Comparison of ENCODE assay signal across 1 cellular context in genomic region chr1:20151906-20152598, GRCh38.
TF ChIP-seq lines count a peak whose summit lies in the region.

No MANE protein-coding gene starts in this region.

TF ChIP-seq in HepG2, 621 proteins besides CTCF, POLR2A, EP300 and RAD21 (continues in another document):
- TF ChIP-seq ZNF710 (CRISPR knock-in tag; IDR thresholded peaks at IDR 0.05; ENCODE audit: borderline replicate concordance) = no peak
- TF ChIP-seq ELF1 (CRISPR knock-in tag; IDR thresholded peaks at IDR 0.05) = peak; percentile 73
- no peak for TF ChIP-seq TFDP1 (CRISPR knock-in tag; IDR thresholded peaks at IDR 0.05; ENCODE audit: borderline replicate concordance)
- no peak for TF ChIP-seq SP140L (CRISPR knock-in tag; IDR thresholded peaks at IDR 0.05; ENCODE audit: borderline replicate concordance)
- TF ChIP-seq LBX2 (CRISPR knock-in tag; IDR thresholded peaks at IDR 0.05; ENCODE audit: borderline replicate concordance) = no peak
- no peak for TF ChIP-seq KDM4B (CRISPR knock-in tag; IDR thresholded peaks at IDR 0.05)
- no peak for TF ChIP-seq DNMT3B (CRISPR knock-in tag; conservative IDR thresholded peaks at IDR 0.05)
- TF ChIP-seq ZNF367 (CRISPR knock-in tag; IDR thresholded peaks at IDR 0.05; ENCODE audit: borderline replicate concordance) = no peak
- TF ChIP-seq CREB1 (IDR thresholded peaks at IDR 0.05) = no peak
- TF ChIP-seq CREB1 (CRISPR knock-in tag; IDR thresholded peaks at IDR 0.05) = no peak
- no peak for TF ChIP-seq THAP8 (CRISPR knock-in tag; IDR thresholded peaks at IDR 0.05; ENCODE audit: borderline replicate concordance)
- no peak for TF ChIP-seq RCOR2 (CRISPR knock-in tag; IDR thresholded peaks at IDR 0.05)
- TF ChIP-seq HHEX (CRISPR knock-in tag; IDR thresholded peaks at IDR 0.05) = no peak
- no peak for TF ChIP-seq AFF4 (CRISPR knock-in tag; IDR thresholded peaks at IDR 0.05)
- TF ChIP-seq NFE2 (CRISPR knock-in tag; IDR thresholded peaks at IDR 0.05) = no peak
- peak; percentile 24; the same call in 1 of the 2 replicates for TF ChIP-seq HOXA3 (CRISPR knock-in tag; IDR thresholded peaks at IDR 0.05)
- no peak for TF ChIP-seq ZBTB34 (CRISPR knock-in tag; IDR thresholded peaks at IDR 0.05)
- TF ChIP-seq KMT2A (CRISPR knock-in tag; IDR thresholded peaks at IDR 0.05) = no peak
- no peak for TF ChIP-seq ZNF513 (CRISPR knock-in tag; conservative IDR thresholded peaks at IDR 0.05)
- TF ChIP-seq ARNT2 (CRISPR knock-in tag; IDR thresholded peaks at IDR 0.05; ENCODE audit: low read depth) = no peak
- TF ChIP-seq HDAC6 (IDR thresholded peaks at IDR 0.05; ENCODE audit: low read depth, low read length) = no peak
- TF ChIP-seq ATRX (CRISPR knock-in tag; IDR thresholded peaks at IDR 0.05; ENCODE audit: borderline replicate concordance) = no peak
- TF ChIP-seq ZBTB4 (CRISPR knock-in tag; IDR thresholded peaks at IDR 0.05; ENCODE audit: borderline replicate concordance) = no peak
- TF ChIP-seq ZBTB7B (CRISPR knock-in tag; IDR thresholded peaks at IDR 0.05) = no peak
- TF ChIP-seq KLF13 (CRISPR knock-in tag; IDR thresholded peaks at IDR 0.05) = no peak
- no peak for TF ChIP-seq PAXIP1 (CRISPR knock-in tag; conservative IDR thresholded peaks at IDR 0.05)
- TF ChIP-seq ZNF883 (CRISPR knock-in tag; IDR thresholded peaks at IDR 0.05; ENCODE audit: not compliant biosample characterization) = no peak
- no peak for TF ChIP-seq FOXP4 (CRISPR knock-in tag; IDR thresholded peaks at IDR 0.05)
- no peak for TF ChIP-seq ZNF430 (CRISPR knock-in tag; IDR thresholded peaks at IDR 0.05)
- TF ChIP-seq MBD4 (IDR thresholded peaks at IDR 0.05; ENCODE audit: borderline replicate concordance, low read length) = no peak
- no peak for TF ChIP-seq ZNF460 (CRISPR knock-in tag; IDR thresholded peaks at IDR 0.05; ENCODE audit: borderline replicate concordance)
- TF ChIP-seq FOXA3 (CRISPR knock-in tag; IDR thresholded peaks at IDR 0.05) = no peak
- TF ChIP-seq MED8 (CRISPR knock-in tag; IDR thresholded peaks at IDR 0.05; ENCODE audit: insufficient replicate concordance) = no peak
- no peak for TF ChIP-seq FOXJ3 (CRISPR knock-in tag; IDR thresholded peaks at IDR 0.05; ENCODE audit: borderline replicate concordance)
- TF ChIP-seq RFX1 (IDR thresholded peaks at IDR 0.05) = no peak
- TF ChIP-seq ZNF414 (CRISPR knock-in tag; IDR thresholded peaks at IDR 0.05) = no peak
- TF ChIP-seq PREB (CRISPR knock-in tag; IDR thresholded peaks at IDR 0.05) = no peak
- no peak for TF ChIP-seq TBP (CRISPR knock-in tag; IDR thresholded peaks at IDR 0.05)
- peak; percentile 45; the same call in 1 of the 2 replicates for TF ChIP-seq ZNF768 (CRISPR knock-in tag; IDR thresholded peaks at IDR 0.05)
